In the genomic region with DNA sequence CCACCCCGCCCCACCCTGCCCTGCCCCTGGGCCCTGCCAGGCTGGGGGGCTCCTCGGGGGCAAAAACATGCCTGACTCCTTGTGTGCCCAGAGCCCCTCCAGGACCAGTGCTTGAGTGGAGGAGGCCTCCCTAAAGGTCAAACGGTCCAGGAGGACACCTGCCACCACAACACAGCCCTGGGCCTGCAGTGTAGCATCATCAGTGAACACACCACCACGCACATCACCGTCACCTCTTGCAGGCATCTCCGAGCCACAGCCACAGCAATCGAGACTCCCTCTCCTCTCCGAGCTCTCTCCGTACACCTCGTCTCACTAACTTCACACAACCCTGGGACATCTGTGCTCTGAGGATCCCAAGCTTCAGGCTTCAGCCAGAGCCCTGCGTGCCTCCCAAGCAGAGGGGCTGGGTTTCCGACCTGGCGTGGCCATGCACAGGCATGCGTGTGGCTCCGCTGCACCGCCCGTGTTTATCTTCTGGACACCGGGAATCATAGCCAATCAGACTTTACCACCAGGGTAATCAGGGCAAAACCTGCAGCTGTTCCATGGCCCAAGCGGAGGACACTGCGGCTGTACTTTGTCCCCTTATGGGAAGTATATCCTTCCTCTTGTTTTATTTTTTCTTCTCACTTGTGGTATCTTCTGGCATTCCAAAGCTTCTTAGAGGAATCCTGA, we compare ENCODE assay signal across 1 cellular context.
TF ChIP-seq lines count a peak whose summit lies in the region.

No MANE protein-coding gene starts in this region.

TF ChIP-seq in HepG2, 621 proteins besides CTCF, POLR2A, EP300 and RAD21:
- TF ChIP-seq, protein P1, sequence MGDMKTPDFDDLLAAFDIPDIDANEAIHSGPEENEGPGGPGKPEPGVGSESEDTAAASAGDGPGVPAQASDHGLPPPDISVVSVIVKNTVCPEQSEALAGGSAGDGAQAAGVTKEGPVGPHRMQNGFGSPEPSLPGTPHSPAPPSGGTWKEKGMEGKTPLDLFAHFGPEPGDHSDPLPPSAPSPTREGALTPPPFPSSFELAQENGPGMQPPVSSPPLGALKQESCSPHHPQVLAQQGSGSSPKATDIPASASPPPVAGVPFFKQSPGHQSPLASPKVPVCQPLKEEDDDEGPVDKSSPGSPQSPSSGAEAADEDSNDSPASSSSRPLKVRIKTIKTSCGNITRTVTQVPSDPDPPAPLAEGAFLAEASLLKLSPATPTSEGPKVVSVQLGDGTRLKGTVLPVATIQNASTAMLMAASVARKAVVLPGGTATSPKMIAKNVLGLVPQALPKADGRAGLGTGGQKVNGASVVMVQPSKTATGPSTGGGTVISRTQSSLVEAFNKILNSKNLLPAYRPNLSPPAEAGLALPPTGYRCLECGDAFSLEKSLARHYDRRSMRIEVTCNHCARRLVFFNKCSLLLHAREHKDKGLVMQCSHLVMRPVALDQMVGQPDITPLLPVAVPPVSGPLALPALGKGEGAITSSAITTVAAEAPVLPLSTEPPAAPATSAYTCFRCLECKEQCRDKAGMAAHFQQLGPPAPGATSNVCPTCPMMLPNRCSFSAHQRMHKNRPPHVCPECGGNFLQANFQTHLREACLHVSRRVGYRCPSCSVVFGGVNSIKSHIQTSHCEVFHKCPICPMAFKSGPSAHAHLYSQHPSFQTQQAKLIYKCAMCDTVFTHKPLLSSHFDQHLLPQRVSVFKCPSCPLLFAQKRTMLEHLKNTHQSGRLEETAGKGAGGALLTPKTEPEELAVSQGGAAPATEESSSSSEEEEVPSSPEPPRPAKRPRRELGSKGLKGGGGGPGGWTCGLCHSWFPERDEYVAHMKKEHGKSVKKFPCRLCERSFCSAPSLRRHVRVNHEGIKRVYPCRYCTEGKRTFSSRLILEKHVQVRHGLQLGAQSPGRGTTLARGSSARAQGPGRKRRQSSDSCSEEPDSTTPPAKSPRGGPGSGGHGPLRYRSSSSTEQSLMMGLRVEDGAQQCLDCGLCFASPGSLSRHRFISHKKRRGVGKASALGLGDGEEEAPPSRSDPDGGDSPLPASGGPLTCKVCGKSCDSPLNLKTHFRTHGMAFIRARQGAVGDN (CRISPR knock-in tag; IDR thresholded peaks at IDR 0.05): peak; percentile 46
- TF ChIP-seq THYN1 (CRISPR knock-in tag; IDR thresholded peaks at IDR 0.05; ENCODE audit: borderline replicate concordance, low read depth) (no peak), ZNF790 (CRISPR knock-in tag; IDR thresholded peaks at IDR 0.05; ENCODE audit: borderline replicate concordance) (no peak), AHR (CRISPR knock-in tag; IDR thresholded peaks at IDR 0.05) (no peak), ELF3 (CRISPR knock-in tag; IDR thresholded peaks at IDR 0.05) (peak; percentile 20; the same call in 1 of the 2 replicates), HNF4A (CRISPR knock-in tag; IDR thresholded peaks at IDR 0.05) (peak; percentile 6; the same call in 1 of the 2 replicates), ERF (CRISPR knock-in tag; IDR thresholded peaks at IDR 0.05) (0 out of 2 replicates have a peak, but pooled peaks have one; percentile 28), BRF2 (CRISPR knock-in tag; IDR thresholded peaks at IDR 0.05) (no peak)
- TF ChIP-seq, protein P2, sequence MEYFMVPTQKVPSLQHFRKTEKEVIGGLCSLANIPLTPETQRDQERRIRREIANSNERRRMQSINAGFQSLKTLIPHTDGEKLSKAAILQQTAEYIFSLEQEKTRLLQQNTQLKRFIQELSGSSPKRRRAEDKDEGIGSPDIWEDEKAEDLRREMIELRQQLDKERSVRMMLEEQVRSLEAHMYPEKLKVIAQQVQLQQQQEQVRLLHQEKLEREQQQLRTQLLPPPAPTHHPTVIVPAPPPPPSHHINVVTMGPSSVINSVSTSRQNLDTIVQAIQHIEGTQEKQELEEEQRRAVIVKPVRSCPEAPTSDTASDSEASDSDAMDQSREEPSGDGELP (IDR thresholded peaks at IDR 0.05; ENCODE audit: borderline replicate concordance, low read depth): peak; percentile 43; the same call in 1 of the 2 replicates
- TF ChIP-seq, protein P3, sequence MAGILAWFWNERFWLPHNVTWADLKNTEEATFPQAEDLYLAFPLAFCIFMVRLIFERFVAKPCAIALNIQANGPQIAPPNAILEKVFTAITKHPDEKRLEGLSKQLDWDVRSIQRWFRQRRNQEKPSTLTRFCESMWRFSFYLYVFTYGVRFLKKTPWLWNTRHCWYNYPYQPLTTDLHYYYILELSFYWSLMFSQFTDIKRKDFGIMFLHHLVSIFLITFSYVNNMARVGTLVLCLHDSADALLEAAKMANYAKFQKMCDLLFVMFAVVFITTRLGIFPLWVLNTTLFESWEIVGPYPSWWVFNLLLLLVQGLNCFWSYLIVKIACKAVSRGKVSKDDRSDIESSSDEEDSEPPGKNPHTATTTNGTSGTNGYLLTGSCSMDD (CRISPR knock-in tag; IDR thresholded peaks at IDR 0.05): no peak
- TF ChIP-seq, protein P4, sequence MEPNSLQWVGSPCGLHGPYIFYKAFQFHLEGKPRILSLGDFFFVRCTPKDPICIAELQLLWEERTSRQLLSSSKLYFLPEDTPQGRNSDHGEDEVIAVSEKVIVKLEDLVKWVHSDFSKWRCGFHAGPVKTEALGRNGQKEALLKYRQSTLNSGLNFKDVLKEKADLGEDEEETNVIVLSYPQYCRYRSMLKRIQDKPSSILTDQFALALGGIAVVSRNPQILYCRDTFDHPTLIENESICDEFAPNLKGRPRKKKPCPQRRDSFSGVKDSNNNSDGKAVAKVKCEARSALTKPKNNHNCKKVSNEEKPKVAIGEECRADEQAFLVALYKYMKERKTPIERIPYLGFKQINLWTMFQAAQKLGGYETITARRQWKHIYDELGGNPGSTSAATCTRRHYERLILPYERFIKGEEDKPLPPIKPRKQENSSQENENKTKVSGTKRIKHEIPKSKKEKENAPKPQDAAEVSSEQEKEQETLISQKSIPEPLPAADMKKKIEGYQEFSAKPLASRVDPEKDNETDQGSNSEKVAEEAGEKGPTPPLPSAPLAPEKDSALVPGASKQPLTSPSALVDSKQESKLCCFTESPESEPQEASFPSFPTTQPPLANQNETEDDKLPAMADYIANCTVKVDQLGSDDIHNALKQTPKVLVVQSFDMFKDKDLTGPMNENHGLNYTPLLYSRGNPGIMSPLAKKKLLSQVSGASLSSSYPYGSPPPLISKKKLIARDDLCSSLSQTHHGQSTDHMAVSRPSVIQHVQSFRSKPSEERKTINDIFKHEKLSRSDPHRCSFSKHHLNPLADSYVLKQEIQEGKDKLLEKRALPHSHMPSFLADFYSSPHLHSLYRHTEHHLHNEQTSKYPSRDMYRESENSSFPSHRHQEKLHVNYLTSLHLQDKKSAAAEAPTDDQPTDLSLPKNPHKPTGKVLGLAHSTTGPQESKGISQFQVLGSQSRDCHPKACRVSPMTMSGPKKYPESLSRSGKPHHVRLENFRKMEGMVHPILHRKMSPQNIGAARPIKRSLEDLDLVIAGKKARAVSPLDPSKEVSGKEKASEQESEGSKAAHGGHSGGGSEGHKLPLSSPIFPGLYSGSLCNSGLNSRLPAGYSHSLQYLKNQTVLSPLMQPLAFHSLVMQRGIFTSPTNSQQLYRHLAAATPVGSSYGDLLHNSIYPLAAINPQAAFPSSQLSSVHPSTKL (CRISPR knock-in tag; IDR thresholded peaks at IDR 0.05): 0 out of 2 replicates have a peak, but pooled peaks have one; percentile 16
